In the genomic region with DNA sequence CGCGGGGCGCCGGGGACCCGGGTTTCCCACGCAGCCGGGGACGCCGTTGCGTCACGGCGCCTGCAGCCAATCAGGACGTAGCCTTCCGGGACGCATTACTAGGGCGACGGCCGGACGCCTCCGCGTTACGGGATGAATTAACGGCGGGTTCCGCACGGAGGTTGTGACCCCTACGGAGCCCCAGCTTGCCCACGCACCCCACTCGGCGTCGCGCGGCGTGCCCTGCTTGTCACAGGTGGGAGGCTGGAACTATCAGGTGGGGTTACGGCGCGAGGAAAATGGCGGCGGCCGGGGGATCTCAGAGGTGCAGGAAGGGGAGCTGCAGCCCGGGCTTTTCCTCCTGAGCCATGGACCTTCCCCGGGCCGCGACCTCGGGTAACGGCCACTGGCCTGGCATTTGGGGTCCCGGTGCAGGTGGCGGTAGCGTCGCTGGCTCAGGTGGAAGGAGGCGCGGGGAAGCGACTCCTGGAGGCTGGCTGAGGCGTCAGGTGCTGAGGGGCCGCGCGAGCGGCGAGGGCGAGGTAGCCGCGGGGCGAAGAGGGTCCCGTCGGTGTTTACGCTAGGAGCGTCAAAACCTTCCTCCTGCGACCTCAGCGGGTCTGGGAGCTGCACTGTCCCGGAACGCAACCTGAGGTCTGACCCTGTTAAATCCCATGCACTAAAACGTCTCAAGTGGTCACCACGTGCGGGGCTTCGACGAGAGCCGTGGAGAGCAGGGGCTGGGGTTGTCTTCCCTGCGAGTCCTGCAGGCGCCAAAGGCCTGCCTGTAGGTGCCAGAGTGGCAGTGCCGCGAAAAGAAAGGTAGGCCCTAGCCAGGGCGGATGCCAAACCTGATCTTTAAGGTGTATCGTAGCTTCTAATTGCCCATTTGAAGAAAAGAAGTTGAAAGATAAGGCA, we compare ENCODE assay signal across 8 cellular contexts. TPM values are rescaled to one million over a fixed set of nuclear protein-coding genes. Genes with fewer than 3 reads are reported as not detected.
DNase-seq lines count a peak whose midpoint lies in the region; ATAC-seq and TF ChIP-seq lines count a peak whose summit lies in the region.

Gene LCLAT1, plus strand, starts transcription at position 98 of the 897 bp plus-strand sequence. CDS start 78,345 bp downstream, outside the sequence.

- H3K18ac ChIP-seq in neuronal stem cell (ENCODE audit: low read length) = peak within 1 kb of the TSS; percentile 97

- no peak within 1 kb of the TSS for H2BK15ac ChIP-seq in neuronal stem cell (ENCODE audit: low read length)

- DNase-seq in HuH-7 (ENCODE audit: low spot score) = peak; percentile 79
- DNase-seq in activated effector memory CD4-positive, alpha-beta T cell treated with Interleukin-2 at 50 U/mL for 16 hours = peak; percentile 75
- DNase-seq in foreskin fibroblast = peak; percentile 76 to 94
- peak; percentile 78 for DNase-seq in neuronal stem cell (ENCODE audit: low spot score)

- TF ChIP-seq CTCF in DOHH2 (IDR thresholded peaks at IDR 0.05; ENCODE audit: low read depth, low read length, poor library complexity, severe bottlenecking) (no peak), foreskin fibroblast (IDR thresholded peaks at IDR 0.05; ENCODE audit: low read depth, low read length) (no peak)

- H3K9ac ChIP-seq in neuronal stem cell (ENCODE audit: low read depth, low read length, poor library complexity) = peak within 1 kb of the TSS; percentile 91
- H3K9ac ChIP-seq in subcutaneous abdominal adipose tissue (ENCODE audit: low read length in 5 of 5) = peak within 1 kb of the TSS; percentile 32 to 87 (median 78)

- H3K27me3 ChIP-seq in DOHH2 (ENCODE audit: control insufficient read depth, low read length) (no peaks in the 10 kb centered on the region), neuronal stem cell (ENCODE audit: control insufficient read depth in 3 of 3, insufficient read depth in 3 of 3, low read depth in 1 of 3, low read length in 3 of 3) (peaks cover 0 to 3% (median 0%) of the 10 kb centered on the region in 3 experiments), subcutaneous abdominal adipose tissue (ENCODE audit: control insufficient read depth in 5 of 5, insufficient read depth in 4 of 5, low read length in 5 of 5) (no peaks in the 10 kb centered on the region)

- H4K8ac ChIP-seq in neuronal stem cell (ENCODE audit: low read depth, low read length) = no peak within 1 kb of the TSS

- peak within 1 kb of the TSS; percentile 77 for H3K4me2 ChIP-seq in DOHH2 (ENCODE audit: low read length)
- H3K4me2 ChIP-seq in neuronal stem cell (ENCODE audit: insufficient read depth, low read length, poor library complexity, severe bottlenecking) = peak within 1 kb of the TSS; percentile 85

- TF ChIP-seq POLR2A in Raji (IDR thresholded peaks at IDR 0.05; ENCODE audit: insufficient read depth, low read depth, low read length) = peak; percentile 77

- H2BK12ac ChIP-seq in neuronal stem cell (ENCODE audit: low read length) = no peak within 1 kb of the TSS

- H3K4me3 ChIP-seq in DOHH2 (ENCODE audit: low read length) (peak within 1 kb of the TSS; percentile 91), foreskin fibroblast (ENCODE audit: low read depth in 1 of 2, low read length in 2 of 2) (peak within 1 kb of the TSS; percentile 76 to 88), neuronal stem cell (ENCODE audit: low read length in 2 of 2) (peak within 1 kb of the TSS; percentile 92 to 97), subcutaneous abdominal adipose tissue (ENCODE audit: low read depth in 1 of 5, low read length in 5 of 5) (peak within 1 kb of the TSS; percentile 64 to 91 (median 85))

- H3K27ac ChIP-seq in DOHH2 (ENCODE audit: low read depth, low read length) (peak within 1 kb of the TSS; percentile 11; the same call in 1 of the 2 replicates), neuronal stem cell (replicated peaks; ENCODE audit: low read length) (no peak within 1 kb of the TSS), subcutaneous abdominal adipose tissue (ENCODE audit: low read depth, low read length) (peak within 1 kb of the TSS; percentile 57)

- H3K79me2 ChIP-seq in DOHH2 (ENCODE audit: control insufficient read depth, low read length) = peaks cover 55% of the 10 kb centered on the region

- H2AFZ ChIP-seq in neuronal stem cell (ENCODE audit: low read length) = peak within 1 kb of the TSS; percentile 99

- H4K91ac ChIP-seq in neuronal stem cell (ENCODE audit: low read depth, low read length, poor library complexity) = no peak within 1 kb of the TSS

- peak within 1 kb of the TSS; percentile 78 for H2AK5ac ChIP-seq in neuronal stem cell (ENCODE audit: low read depth, low read length)

- H3K36me3 ChIP-seq in DOHH2 (ENCODE audit: control insufficient read depth, low read length) = peaks cover 9% of the 10 kb centered on the region; the same call in 1 of the 2 replicates
- H3K36me3 ChIP-seq in neuronal stem cell (replicated peaks in 1 of 2; ENCODE audit: control insufficient read depth in 2 of 2, insufficient read depth in 2 of 2, low read length in 2 of 2) = peaks cover 0 to 13% of the 10 kb centered on the region in 2 donors
- no peaks in the 10 kb centered on the region for H3K36me3 ChIP-seq in subcutaneous abdominal adipose tissue (ENCODE audit: control insufficient read depth in 5 of 5, insufficient read depth in 5 of 5, low read length in 5 of 5)

- no peaks in the 10 kb centered on the region for H4K20me1 ChIP-seq in DOHH2 (ENCODE audit: control insufficient read depth, insufficient read depth, low read depth, low read length)

- H2BK120ac ChIP-seq in neuronal stem cell (ENCODE audit: low read depth, low read length) = no peak within 1 kb of the TSS

- H3K23ac ChIP-seq in neuronal stem cell (ENCODE audit: low read depth, low read length, poor library complexity) = peak within 1 kb of the TSS; percentile 87

- WGBS in neuronal stem cell (ENCODE audit: extremely low coverage in 2 of 2, insufficient read length in 2 of 2, insufficient replicate concordance in 1 of 2), 2 donors = no CpG with 5 or more reads among the region's 83 CpGs

- H3K79me1 ChIP-seq in neuronal stem cell (ENCODE audit: low read depth, low read length) = peaks cover 5% of the 10 kb centered on the region

- H3F3A ChIP-seq in DOHH2 (ENCODE audit: control insufficient read depth, insufficient read depth) = no peaks in the 10 kb centered on the region

- H3K9me2 ChIP-seq in DOHH2 (replicated peaks; ENCODE audit: control insufficient read depth, low read length) = no peaks in the 10 kb centered on the region

- H2BK5ac ChIP-seq in neuronal stem cell (ENCODE audit: low read length) = peak within 1 kb of the TSS; percentile 62

- peak; percentile 94 for ATAC-seq in GM21526 (IDR thresholded peaks at IDR 0.05; ENCODE audit: low FRiP score, unreplicated experiment)

- peak within 1 kb of the TSS; percentile 14 for H3K4ac ChIP-seq in neuronal stem cell (ENCODE audit: low read length)

- peaks cover 22% of the 10 kb centered on the region for H3K4me1 ChIP-seq in DOHH2 (ENCODE audit: control insufficient read depth, low read length)
- peaks cover 3 to 4% of the 10 kb centered on the region in 2 donors for H3K4me1 ChIP-seq in neuronal stem cell (ENCODE audit: control insufficient read depth in 2 of 2, insufficient read depth in 1 of 2, low read depth in 1 of 2, low read length in 2 of 2)
- peaks cover 6 to 43% (median 20%) of the 10 kb centered on the region in 5 donors for H3K4me1 ChIP-seq in subcutaneous abdominal adipose tissue (ENCODE audit: control insufficient read depth in 5 of 5, insufficient read depth in 5 of 5, low read length in 5 of 5)

- H3K9me3 ChIP-seq in DOHH2 (ENCODE audit: control insufficient read depth, insufficient read depth, low read length) (no peaks in the 10 kb centered on the region), neuronal stem cell (replicated peaks in 1 of 2; ENCODE audit: control insufficient read depth in 2 of 2, insufficient read depth in 1 of 2, low read depth in 1 of 2, low read length in 2 of 2) (no peaks in the 10 kb centered on the region), subcutaneous abdominal adipose tissue (ENCODE audit: control insufficient read depth in 5 of 5, low read length in 5 of 5) (no peaks in the 10 kb centered on the region)

- H3K14ac ChIP-seq in neuronal stem cell (ENCODE audit: low read length) = no peak within 1 kb of the TSS

RNA-seq across cellular contexts. Expression of gene LCLAT1, which starts in this region (rescaled TPM):
- polyA plus RNA-seq in neuronal stem cell (2013, experiment 1 of 2) = 10.0 TPM
- 10.5 TPM for polyA plus RNA-seq in neuronal stem cell (2013, experiment 2 of 2)
